Comparison of ENCODE assay signal across 29 cellular contexts in genomic region chr10:73296946-73297345, GRCh38.
"Had no signal": no experiment of that assay in that cellular context is flagged by ENCODE, and none has a peak within 500 bp of the region (broad histone marks: within the 10 kb centered on the region; RNA-seq: fewer than 3 reads in every experiment).

No MANE protein-coding gene starts in this region.

- H3K9me3 Mint-ChIP-seq: endodermal cell; memory B cell; mesothelial cell of epicardium; naive B cell; nephron; neural progenitor cell; stimulated activated naive B cell treated with anti-CD40 and anti-IgM and Interleukin-4, amounts not matched to agents 10 μg/mL and 1 μg/mL and 100 μg/mL, for 72 hours; stimulated activated naive CD8-positive, alpha-beta T cell treated with anti-CD3 and anti-CD28 coated beads, Interleukin-15, Interleukin-2, amounts not matched to agents 100 ng/mL and 50 ng/mL, for 24 hours had no signal

- H3K27me3 Mint-ChIP-seq: memory B cell; stimulated activated naive CD8-positive, alpha-beta T cell treated with anti-CD3 and anti-CD28 coated beads, Interleukin-15, Interleukin-2, amounts not matched to agents 100 ng/mL and 50 ng/mL, for 24 hours had no signal

- H3K27me3 ChIP-seq: dorsolateral prefrontal cortex, esophagus muscularis mucosa, gastroesophageal sphincter, heart left ventricle, hepatocyte, right atrium auricular region, tibial nerve, upper lobe of right lung, uterus had no signal

- H3K4me1 Mint-ChIP-seq: memory B cell; mesothelial cell of epicardium; naive B cell; nephron; neural progenitor cell; stimulated activated naive B cell treated with anti-CD40 and anti-IgM and Interleukin-4, amounts not matched to agents 10 μg/mL and 1 μg/mL and 100 μg/mL, for 72 hours had no signal

- H3K9ac ChIP-seq: neural progenitor cell had no signal

- H3K36me3 Mint-ChIP-seq: memory B cell, mesothelial cell of epicardium, naive B cell, neural progenitor cell had no signal

- FAIRE-seq: colon had no signal

- H3K79me2 ChIP-seq: hepatocyte had no signal

- H3K4me3 ChIP-seq: dorsolateral prefrontal cortex, esophagus muscularis mucosa, gastroesophageal sphincter, heart left ventricle, hepatocyte, lung, mucosa of descending colon, neural progenitor cell, prostate gland, right atrium auricular region, thoracic aorta, tibial nerve, upper lobe of right lung, uterus had no signal

- H3K27ac Mint-ChIP-seq: endodermal cell; memory B cell; mesothelial cell of epicardium; naive B cell; nephron; neural progenitor cell; stimulated activated naive B cell treated with anti-CD40 and anti-IgM and Interleukin-4, amounts not matched to agents 10 μg/mL and 1 μg/mL and 100 μg/mL, for 72 hours; stimulated activated naive CD8-positive, alpha-beta T cell treated with anti-CD3 and anti-CD28 coated beads, Interleukin-15, Interleukin-2, amounts not matched to agents 100 ng/mL and 50 ng/mL, for 24 hours had no signal

- H3K9me3 ChIP-seq: esophagus muscularis mucosa, gastroesophageal sphincter, heart left ventricle, mucosa of descending colon, prostate gland, right atrium auricular region, thoracic aorta, tibial nerve, upper lobe of right lung, uterus had no signal

- H3K4me3 Mint-ChIP-seq: endodermal cell; memory B cell; mesothelial cell of epicardium; naive B cell; nephron; neural progenitor cell; stimulated activated naive B cell treated with anti-CD40 and anti-IgM and Interleukin-4, amounts not matched to agents 10 μg/mL and 1 μg/mL and 100 μg/mL, for 72 hours; stimulated activated naive CD8-positive, alpha-beta T cell treated with anti-CD3 and anti-CD28 coated beads, Interleukin-15, Interleukin-2, amounts not matched to agents 100 ng/mL and 50 ng/mL, for 24 hours had no signal

- H3K36me3 ChIP-seq: esophagus muscularis mucosa, gastroesophageal sphincter, neural progenitor cell, prostate gland, right atrium auricular region, thoracic aorta, upper lobe of right lung, uterus had no signal

- H2AFZ ChIP-seq: hepatocyte, neural progenitor cell had no signal

- H3K27ac ChIP-seq: dorsolateral prefrontal cortex, epithelial cell of prostate, esophagus muscularis mucosa, foreskin keratinocyte, gastroesophageal sphincter, heart left ventricle, hepatocyte, neural progenitor cell, prostate gland, right atrium auricular region, thoracic aorta, tibial nerve, upper lobe of right lung, uterus had no signal

- H3K4me1 ChIP-seq: esophagus muscularis mucosa, foreskin keratinocyte, gastroesophageal sphincter, heart left ventricle, neural progenitor cell, prostate gland, right atrium auricular region, tibial nerve, upper lobe of right lung, uterus had no signal

- ATAC-seq: foreskin keratinocyte; gastroesophageal sphincter; heart left ventricle; left lobe of liver; mucosa of descending colon; sciatic nerve; stimulated activated naive B cell treated with anti-CD40 and anti-IgM and Interleukin-4, amounts not matched to agents 10 μg/mL and 1 μg/mL and 100 μg/mL, for 72 hours; upper lobe of right lung had no signal

- DNase-seq: dorsolateral prefrontal cortex; effector CD4-positive, alpha-beta T cell; endodermal cell; foreskin keratinocyte; heart left ventricle; kidney; mucosa of descending colon; naive B cell; stimulated activated CD4-positive, alpha-beta T cell treated with anti-CD3 and anti-CD28 coated beads, Interleukin-4, amount 100 ng/mL, for 4 hours; stimulated activated naive B cell treated with anti-CD40 and anti-IgM and Interleukin-4, amounts not matched to agents 10 μg/mL and 1 μg/mL and 100 μg/mL, for 72 hours; upper lobe of right lung; uterus had no signal

- H3K4me2 ChIP-seq: hepatocyte, neural progenitor cell had no signal
